2 cellular contexts compared by ENCODE assay signal in genomic region chr9:133029994-133030316, GRCh38.
TF ChIP-seq lines count a peak whose summit lies in the region.

No MANE protein-coding gene starts in this region.

TF ChIP-seq in SK-N-SH, 30 proteins besides CTCF, POLR2A, EP300 and RAD21 (continued from another document):
- TF ChIP-seq REST (IDR thresholded peaks at IDR 0.05; ENCODE audit: low read depth, low read length) = no peak
- no peak for TF ChIP-seq NRF1 (IDR thresholded peaks at IDR 0.05; ENCODE audit: low read depth, low read length)
- TF ChIP-seq ELF1 (IDR thresholded peaks at IDR 0.05) = no peak
- TF ChIP-seq SIN3A (IDR thresholded peaks at IDR 0.05; ENCODE audit: borderline replicate concordance, low read depth, low read length) = no peak
- TF ChIP-seq FOXM1 (IDR thresholded peaks at IDR 0.05; ENCODE audit: low read depth) = no peak
- TF ChIP-seq USF1 (IDR thresholded peaks at IDR 0.05; ENCODE audit: borderline replicate concordance, low read depth) = no peak
- TF ChIP-seq FOXJ3 (CRISPR knock-in tag; IDR thresholded peaks at IDR 0.05) = no peak
- no peak for TF ChIP-seq NFIC (IDR thresholded peaks at IDR 0.05; ENCODE audit: borderline replicate concordance)
- TF ChIP-seq MAX (IDR thresholded peaks at IDR 0.05; ENCODE audit: low read depth) = no peak
- no peak for TF ChIP-seq MXI1 (IDR thresholded peaks at IDR 0.05; ENCODE audit: low read depth, low read length)
- no peak for TF ChIP-seq GATA2 (CRISPR knock-in tag; IDR thresholded peaks at IDR 0.05)
- TF ChIP-seq MEF2A (IDR thresholded peaks at IDR 0.05; ENCODE audit: borderline replicate concordance, low read depth) = no peak
- TF ChIP-seq SMC3 (IDR thresholded peaks at IDR 0.05; ENCODE audit: low read depth, low read length) = no peak
- no peak for TF ChIP-seq TAF1 (IDR thresholded peaks at IDR 0.05; ENCODE audit: borderline replicate concordance, low read depth, low read length)

TF ChIP-seq in SK-N-SH treated with all-trans-retinoic acid at 6 μM for 48 hours, 23 proteins besides CTCF, POLR2A, EP300 and RAD21 (continued from another document):
- TF ChIP-seq CSRNP3 (CRISPR knock-in tag; IDR thresholded peaks at IDR 0.05) (no peak), ZC3H10 (CRISPR knock-in tag; IDR thresholded peaks at IDR 0.05) (no peak), ZFP30 (CRISPR knock-in tag; IDR thresholded peaks at IDR 0.05) (no peak), ZNF565 (CRISPR knock-in tag; conservative IDR thresholded peaks at IDR 0.05; ENCODE audit: low read depth) (no peak), CREB5 (CRISPR knock-in tag; IDR thresholded peaks at IDR 0.05; ENCODE audit: low read depth) (no peak), CSDC2 (CRISPR knock-in tag; IDR thresholded peaks at IDR 0.05) (no peak), GLIS3 (CRISPR knock-in tag; IDR thresholded peaks at IDR 0.05) (no peak), ISL1 (CRISPR knock-in tag; IDR thresholded peaks at IDR 0.05) (no peak), TCF4 (CRISPR knock-in tag; IDR thresholded peaks at IDR 0.05; ENCODE audit: borderline replicate concordance) (no peak), TOX (CRISPR knock-in tag; IDR thresholded peaks at IDR 0.05; ENCODE audit: borderline replicate concordance) (no peak), ZFP3 (CRISPR knock-in tag; IDR thresholded peaks at IDR 0.05) (no peak), TSHZ2 (CRISPR knock-in tag; IDR thresholded peaks at IDR 0.05) (no peak)
